17 cellular contexts compared by ENCODE assay signal in the genomic region with DNA sequence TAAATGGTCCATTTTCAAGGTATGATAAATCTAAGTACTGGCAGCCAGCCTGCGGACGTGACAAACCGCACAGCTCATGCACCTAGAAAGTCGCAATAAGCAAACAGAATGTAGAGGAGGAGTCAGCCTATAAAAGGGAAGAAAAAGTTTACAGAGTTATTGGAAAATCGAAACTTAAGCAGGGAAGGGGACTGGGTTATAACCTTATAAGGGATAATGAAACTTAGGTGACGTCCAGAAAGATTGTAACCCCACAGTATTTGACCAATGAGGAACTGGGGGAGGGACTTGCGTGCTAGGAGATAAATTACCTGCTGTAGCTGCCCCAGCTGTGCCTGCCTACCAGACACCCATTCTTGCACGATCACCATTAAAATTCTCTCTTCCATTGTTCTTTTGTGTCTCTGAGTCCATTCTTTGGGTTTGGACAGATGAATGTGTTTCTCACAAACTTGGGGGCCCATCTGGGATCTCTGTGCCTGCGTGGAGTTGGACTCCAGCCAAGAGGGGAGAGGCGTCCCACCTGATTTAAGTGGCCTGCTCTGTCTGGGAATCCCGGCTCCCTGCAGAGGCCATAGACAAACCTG.
DNase-seq lines count a peak whose midpoint lies in the region; ATAC-seq and TF ChIP-seq lines count a peak whose summit lies in the region.
"Had no signal": no experiment of that assay in that cellular context is flagged by ENCODE, and none has a peak within 500 bp of the region (broad histone marks: within the 10 kb centered on the region; RNA-seq: fewer than 3 reads in every experiment).

No MANE protein-coding gene starts in this region.

- H3K79me2 ChIP-seq in smooth muscle cell (ENCODE audit: low read depth) = no peaks in the 10 kb centered on the region

- H3K27me3 ChIP-seq in RWPE2 (ENCODE audit: insufficient read depth, poor library complexity, severe bottlenecking) (no peaks in the 10 kb centered on the region), liver (ENCODE audit: control insufficient read depth in 4 of 4, insufficient read depth in 4 of 4, low read length in 3 of 4) (no peaks in the 10 kb centered on the region), smooth muscle cell (ENCODE audit: low read depth) (no peaks in the 10 kb centered on the region)
- H3K27me3 ChIP-seq: SJSA1 had no signal

- H3K27ac ChIP-seq in RWPE2 (ENCODE audit: poor library complexity, severe bottlenecking) (no peak overlapping the region), liver (ENCODE audit: low read depth in 1 of 2, low read length in 2 of 2) (peak overlapping the region; percentile 50 to 65), smooth muscle cell (ENCODE audit: low read depth) (no peak overlapping the region)
- H3K27ac ChIP-seq: C4-2B, RWPE1, SJSA1 had no signal

- no peaks in the 10 kb centered on the region for H3F3A ChIP-seq in smooth muscle cell (ENCODE audit: low read depth)

- H3K9ac ChIP-seq in liver (ENCODE audit: low read depth in 1 of 2, low read length in 2 of 2) (no peak overlapping the region), smooth muscle cell (ENCODE audit: low read depth) (no peak overlapping the region)

- 75% methylated on average over 11 of the region's 11 CpGs for WGBS in liver
- WGBS in smooth muscle cell (ENCODE audit: low lambda C conversion rate) = 83% methylated on average over 11 of the region's 11 CpGs

- H3K4me1 ChIP-seq in RWPE2 (ENCODE audit: insufficient read depth, poor library complexity, severe bottlenecking) = no peaks in the 10 kb centered on the region
- H3K4me1 ChIP-seq in liver (ENCODE audit: control insufficient read depth in 4 of 4, insufficient read depth in 4 of 4, low read length in 3 of 4) = no peaks in the 10 kb centered on the region
- H3K4me1 ChIP-seq in smooth muscle cell (ENCODE audit: low read depth) = no peaks in the 10 kb centered on the region
- H3K4me1 ChIP-seq: SJSA1 had no signal

- H3K4me3 ChIP-seq in RWPE2 (ENCODE audit: severe bottlenecking) (peak overlapping the region; percentile 17), liver (ENCODE audit: low read depth in 1 of 3, low read length in 3 of 3) (no peak overlapping the region), smooth muscle cell (no peak overlapping the region)
- H3K4me3 ChIP-seq: SJSA1 had no signal

- no peaks in the 10 kb centered on the region for H3K9me3 ChIP-seq in RWPE2 (ENCODE audit: severe bottlenecking)
- no peaks in the 10 kb centered on the region for H3K9me3 ChIP-seq in liver (ENCODE audit: control insufficient read depth in 4 of 4, low read length in 3 of 4)
- H3K9me3 ChIP-seq in smooth muscle cell (replicated peaks; ENCODE audit: low read depth) = no peaks in the 10 kb centered on the region
- H3K9me3 ChIP-seq: SJSA1 had no signal

- H2AFZ ChIP-seq in smooth muscle cell (ENCODE audit: low read depth) = no peak overlapping the region

- ATAC-seq in RWPE2 (ENCODE audit: low read depth) = peak; percentile 77

- in situ Hi-C loops in Caki2 (cut with HindIII; ENCODE audit: low pct_unique_long_range_greater_than_20kb, low sequenced_read_pairs) = no loop called here

- TF ChIP-seq RAD21 in liver (IDR thresholded peaks at IDR 0.05) = no peak

- H3K4me2 ChIP-seq in smooth muscle cell = no peak overlapping the region

- H3K36me3 ChIP-seq in RWPE2 (ENCODE audit: low read depth) (no peaks in the 10 kb centered on the region), liver (ENCODE audit: control insufficient read depth in 4 of 4, insufficient read depth in 3 of 4, low read depth in 1 of 4, low read length in 3 of 4) (no peaks in the 10 kb centered on the region), smooth muscle cell (ENCODE audit: low read depth) (no peaks in the 10 kb centered on the region)
- H3K36me3 ChIP-seq: SJSA1 had no signal

- no peaks in the 10 kb centered on the region for H4K20me1 ChIP-seq in smooth muscle cell (ENCODE audit: low read depth)

- TF ChIP-seq CTCF in RWPE2 (IDR thresholded peaks at IDR 0.05; ENCODE audit: poor library complexity, severe bottlenecking) = no peak
- TF ChIP-seq CTCF in liver (IDR thresholded peaks at IDR 0.05; ENCODE audit: low read depth, low read length, missing input control) = no peak
- no peak for TF ChIP-seq CTCF in smooth muscle cell (IDR thresholded peaks at IDR 0.05; ENCODE audit: borderline replicate concordance, insufficient read depth, poor library complexity, severe bottlenecking)

- DNase-seq in Caki2 (ENCODE audit: low read depth) = peak; percentile 90
- DNase-seq in HuH-7 (ENCODE audit: low spot score) = peak; percentile 34
- no peak for DNase-seq in RWPE2 (ENCODE audit: low spot score)
- DNase-seq in NCI-H2196 treated with DMSO at 0.1 percent for 48 hours (lab: John Stamatoyannopoulos, UW; ENCODE audit: unreplicated experiment) = no peak
- DNase-seq in smooth muscle cell (lab: John Stamatoyannopoulos, UW; ENCODE audit: unreplicated experiment) = no peak
- DNase-seq in KG1 (lab: John Stamatoyannopoulos, UW) = no peak
- DNase-seq in activated CD4-positive, alpha-beta T cell treated with anti-CD3 and anti-CD28 coated beads for 1 hour = no peak
- DNase-seq: COR-L47, DMS79, GDM1, NCI-H1048, NCI-H2171, NCI-H82 had no signal

TF ChIP-seq in liver, 16 proteins besides CTCF, POLR2A, EP300 and RAD21:
- no peak for TF ChIP-seq JUND (IDR thresholded peaks at IDR 0.05)
- TF ChIP-seq TAF1 (conservative IDR thresholded peaks at IDR 0.05) = no peak
- no peak for TF ChIP-seq HNF4A (conservative IDR thresholded peaks at IDR 0.05)
- TF ChIP-seq, protein P1, sequence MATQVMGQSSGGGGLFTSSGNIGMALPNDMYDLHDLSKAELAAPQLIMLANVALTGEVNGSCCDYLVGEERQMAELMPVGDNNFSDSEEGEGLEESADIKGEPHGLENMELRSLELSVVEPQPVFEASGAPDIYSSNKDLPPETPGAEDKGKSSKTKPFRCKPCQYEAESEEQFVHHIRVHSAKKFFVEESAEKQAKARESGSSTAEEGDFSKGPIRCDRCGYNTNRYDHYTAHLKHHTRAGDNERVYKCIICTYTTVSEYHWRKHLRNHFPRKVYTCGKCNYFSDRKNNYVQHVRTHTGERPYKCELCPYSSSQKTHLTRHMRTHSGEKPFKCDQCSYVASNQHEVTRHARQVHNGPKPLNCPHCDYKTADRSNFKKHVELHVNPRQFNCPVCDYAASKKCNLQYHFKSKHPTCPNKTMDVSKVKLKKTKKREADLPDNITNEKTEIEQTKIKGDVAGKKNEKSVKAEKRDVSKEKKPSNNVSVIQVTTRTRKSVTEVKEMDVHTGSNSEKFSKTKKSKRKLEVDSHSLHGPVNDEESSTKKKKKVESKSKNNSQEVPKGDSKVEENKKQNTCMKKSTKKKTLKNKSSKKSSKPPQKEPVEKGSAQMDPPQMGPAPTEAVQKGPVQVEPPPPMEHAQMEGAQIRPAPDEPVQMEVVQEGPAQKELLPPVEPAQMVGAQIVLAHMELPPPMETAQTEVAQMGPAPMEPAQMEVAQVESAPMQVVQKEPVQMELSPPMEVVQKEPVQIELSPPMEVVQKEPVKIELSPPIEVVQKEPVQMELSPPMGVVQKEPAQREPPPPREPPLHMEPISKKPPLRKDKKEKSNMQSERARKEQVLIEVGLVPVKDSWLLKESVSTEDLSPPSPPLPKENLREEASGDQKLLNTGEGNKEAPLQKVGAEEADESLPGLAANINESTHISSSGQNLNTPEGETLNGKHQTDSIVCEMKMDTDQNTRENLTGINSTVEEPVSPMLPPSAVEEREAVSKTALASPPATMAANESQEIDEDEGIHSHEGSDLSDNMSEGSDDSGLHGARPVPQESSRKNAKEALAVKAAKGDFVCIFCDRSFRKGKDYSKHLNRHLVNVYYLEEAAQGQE (IDR thresholded peaks at IDR 0.05) = peak; percentile 31
- peak in 1 of 2 donors; percentile 20 for TF ChIP-seq RXRA (IDR thresholded peaks at IDR 0.05)
- TF ChIP-seq, protein P2, sequence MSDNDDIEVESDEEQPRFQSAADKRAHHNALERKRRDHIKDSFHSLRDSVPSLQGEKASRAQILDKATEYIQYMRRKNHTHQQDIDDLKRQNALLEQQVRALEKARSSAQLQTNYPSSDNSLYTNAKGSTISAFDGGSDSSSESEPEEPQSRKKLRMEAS (IDR thresholded peaks at IDR 0.05) = no peak
- TF ChIP-seq, protein P3, sequence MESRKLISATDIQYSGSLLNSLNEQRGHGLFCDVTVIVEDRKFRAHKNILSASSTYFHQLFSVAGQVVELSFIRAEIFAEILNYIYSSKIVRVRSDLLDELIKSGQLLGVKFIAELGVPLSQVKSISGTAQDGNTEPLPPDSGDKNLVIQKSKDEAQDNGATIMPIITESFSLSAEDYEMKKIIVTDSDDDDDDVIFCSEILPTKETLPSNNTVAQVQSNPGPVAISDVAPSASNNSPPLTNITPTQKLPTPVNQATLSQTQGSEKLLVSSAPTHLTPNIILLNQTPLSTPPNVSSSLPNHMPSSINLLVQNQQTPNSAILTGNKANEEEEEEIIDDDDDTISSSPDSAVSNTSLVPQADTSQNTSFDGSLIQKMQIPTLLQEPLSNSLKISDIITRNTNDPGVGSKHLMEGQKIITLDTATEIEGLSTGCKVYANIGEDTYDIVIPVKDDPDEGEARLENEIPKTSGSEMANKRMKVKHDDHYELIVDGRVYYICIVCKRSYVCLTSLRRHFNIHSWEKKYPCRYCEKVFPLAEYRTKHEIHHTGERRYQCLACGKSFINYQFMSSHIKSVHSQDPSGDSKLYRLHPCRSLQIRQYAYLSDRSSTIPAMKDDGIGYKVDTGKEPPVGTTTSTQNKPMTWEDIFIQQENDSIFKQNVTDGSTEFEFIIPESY (IDR thresholded peaks at IDR 0.05) = no peak
- peak; percentile 41 for TF ChIP-seq YY1 (IDR thresholded peaks at IDR 0.05)
- TF ChIP-seq, protein P4, sequence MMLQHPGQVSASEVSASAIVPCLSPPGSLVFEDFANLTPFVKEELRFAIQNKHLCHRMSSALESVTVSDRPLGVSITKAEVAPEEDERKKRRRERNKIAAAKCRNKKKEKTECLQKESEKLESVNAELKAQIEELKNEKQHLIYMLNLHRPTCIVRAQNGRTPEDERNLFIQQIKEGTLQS (IDR thresholded peaks at IDR 0.05) = no peak
- TF ChIP-seq GABPA (IDR thresholded peaks at IDR 0.05 in 1 of 2, conservative IDR thresholded peaks at IDR 0.05 in 1 of 2) = no peak
- no peak for TF ChIP-seq HNF4G (IDR thresholded peaks at IDR 0.05)
- TF ChIP-seq EGR1 (IDR thresholded peaks at IDR 0.05; ENCODE audit: low read depth in 2 of 2) = no peak
- no peak for TF ChIP-seq SP1 (IDR thresholded peaks at IDR 0.05)
- TF ChIP-seq FOXA2 (IDR thresholded peaks at IDR 0.05) = no peak
- TF ChIP-seq NR2F2 (IDR thresholded peaks at IDR 0.05) = no peak

Comparison
In these comparisons a context has a peak if more than half of its experiments do, and no peak if none do; other contexts are left out.
1. DNase-seq: peak in Caki2 (single experiment) and HuH-7 (single experiment); none in RWPE2 (single experiment), NCI-H2196 treated with DMSO at 0.1 percent for 48 hours (single experiment), smooth muscle cell (single experiment), KG1 (single experiment) and activated CD4-positive, alpha-beta T cell treated with anti-CD3 and anti-CD28 coated beads for 1 hour (single experiment).
2. H3K27ac ChIP-seq: peak in liver (2 of 2); none in RWPE2 (single experiment) and smooth muscle cell (single experiment).